ENCODE assay signal across 27 cellular contexts in the genomic region with DNA sequence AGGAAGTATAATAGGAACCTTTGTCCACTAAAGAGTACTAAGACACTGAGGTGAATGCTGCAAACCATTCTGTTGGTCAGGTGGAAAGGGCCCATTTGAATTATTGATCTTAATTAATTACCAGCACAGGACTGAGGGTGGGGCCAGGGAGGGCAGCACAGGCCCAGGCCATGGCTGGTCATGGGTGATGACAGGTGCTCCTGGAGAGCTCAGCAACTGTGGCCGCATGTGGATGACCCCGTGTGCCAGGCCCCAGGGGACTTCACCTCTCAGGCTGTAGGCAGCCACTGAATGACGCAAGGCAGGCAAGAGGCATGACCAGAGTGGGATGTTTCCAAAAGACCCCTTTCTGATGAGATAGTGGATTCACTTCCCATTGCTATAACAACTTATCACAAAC. TPM values are rescaled to one million over a fixed set of nuclear protein-coding genes. Genes with fewer than 3 reads are reported as not detected.
"Had no signal": no experiment of that assay in that cellular context is flagged by ENCODE, and none has a peak within 500 bp of the region (broad histone marks: within the 10 kb centered on the region; RNA-seq: fewer than 3 reads in every experiment).

No MANE protein-coding gene starts in this region.

- H3K27me3 ChIP-seq: colonic mucosa, gastrocnemius medialis, left lung had no signal

- ATAC-seq: gastrocnemius medialis; heart right ventricle; left cardiac atrium; left lung; left ventricle myocardium superior; lower lobe of right lung; naive thymus-derived CD8-positive, alpha-beta T cell had no signal

- H3K9me3 ChIP-seq: colonic mucosa, esophagus squamous epithelium, gastrocnemius medialis, heart right ventricle, left lung, lower lobe of right lung had no signal

- DNase-seq: colonic mucosa; cortex of kidney; dermis blood vessel endothelial cell; dorsolateral prefrontal cortex; effector CD4-positive, alpha-beta T cell; effector memory CD4-positive, alpha-beta T cell; esophagus squamous epithelium; foreskin fibroblast; foreskin melanocyte; gastrocnemius medialis; glutamatergic neuron; head of caudate nucleus; heart right ventricle; hippocampal formation; left cardiac atrium; left lung; left ventricle myocardium superior; lower lobe of right lung; mesendoderm; midbrain; naive B cell; naive thymus-derived CD8-positive, alpha-beta T cell had no signal

- H3K27ac ChIP-seq: colonic mucosa, dorsolateral prefrontal cortex, esophagus squamous epithelium, gastrocnemius medialis, heart right ventricle, left lung, lower lobe of right lung had no signal

- H3K36me3 ChIP-seq: colonic mucosa, esophagus squamous epithelium, gastrocnemius medialis, heart right ventricle, left lung, lower lobe of right lung had no signal

- H3K4me1 ChIP-seq: colonic mucosa, gastrocnemius medialis, left lung, lower lobe of right lung had no signal

- H3K4me3 ChIP-seq: colonic mucosa, dorsolateral prefrontal cortex, esophagus squamous epithelium, gastrocnemius medialis, heart right ventricle, left lung, lower lobe of right lung had no signal

RNA-seq across cellular contexts. Expression of gene HECW1, which starts 54.2 kb away (rescaled TPM):
- total RNA-seq: dermis blood vessel endothelial cell; endothelial cell of umbilical vein; epithelial cell of proximal tubule; glomerular endothelial cell; left cardiac atrium; left ventricle myocardium superior; lung microvascular endothelial cell; naive thymus-derived CD8-positive, alpha-beta T cell had no signal
- polyA plus RNA-seq: endothelial cell of umbilical vein; keratinocyte; naive thymus-derived CD8-positive, alpha-beta T cell had no signal
